In genomic region chr11:82874646-82875523, GRCh38 we compare ENCODE assay signal across 13 cellular contexts.
"Had no signal": no experiment of that assay in that cellular context is flagged by ENCODE, and none has a peak within 500 bp of the region (broad histone marks: within the 10 kb centered on the region; RNA-seq: fewer than 3 reads in every experiment).

No MANE protein-coding gene starts in this region.

- H3K27me3 ChIP-seq: esophagus muscularis mucosa, ovary, stomach had no signal

- H3K36me3 ChIP-seq: ovary, thoracic aorta had no signal

- H3K4me3 ChIP-seq: esophagus muscularis mucosa, ovary, stomach, thoracic aorta had no signal

- H3K27ac ChIP-seq: esophagus muscularis mucosa, ovary, stomach, thoracic aorta had no signal

- H3K27me3 Mint-ChIP-seq: activated naive CD4-positive, alpha-beta T cell treated with anti-CD3 and anti-CD28 coated beads, Interleukin-2, amount 50 U/mL, for 24 hours had no signal

- ATAC-seq: SK-N-SH treated with all-trans-retinoic acid at 6 μM for 48 hours had no signal

- H3K27ac Mint-ChIP-seq: activated T-helper 2 cell treated with anti-CD3 and anti-CD28 coated beads, Interferon-gamma antibody, Interleukin-2, Interleukin-4, amounts not matched to agents 10 μg/mL and 5 μg/mL and 100 μg/mL, durations not matched to agents 14 hours and 24 hours and 36 hours had no signal

- H3K4me3 Mint-ChIP-seq: activated CD8-positive, alpha-beta T cell treated with anti-CD3 and anti-CD28 coated beads, Interleukin-2, amount 10 ng/mL, durations not matched to agents 7 days and 5 days had no signal

- H3K9me3 ChIP-seq: esophagus muscularis mucosa, ovary, thoracic aorta had no signal

- DNase-seq: activated CD4-positive, alpha-beta T cell treated with anti-CD3 and anti-CD28 coated beads for 1 hour; activated CD8-positive, alpha-beta memory T cell treated with anti-CD3 and anti-CD28 coated beads, Interleukin-2, amount 50 U/mL, for 48 hours; activated CD8-positive, alpha-beta T cell treated with anti-CD3 and anti-CD28 coated beads, Interleukin-2, amount 10 ng/mL, durations not matched to agents 7 days and 5 days; foreskin fibroblast; glutamatergic neuron; ovary; stimulated activated CD4-positive, alpha-beta T cell treated with anti-CD3 and anti-CD28 coated beads, Interleukin-2, amount 100 ng/mL, for 48 hours; stomach had no signal
